1 cellular context compared by ENCODE assay signal in genomic region chr6:32176476-32177181, GRCh38.
TF ChIP-seq lines count a peak whose summit lies in the region.

No MANE protein-coding gene starts in this region.

TF ChIP-seq in HEK293, 187 proteins besides CTCF, POLR2A, EP300 and RAD21 (continued from another document and continues in another):
- TF ChIP-seq ZNF518A (tag by site-specific recombination; conservative IDR thresholded peaks at IDR 0.05; ENCODE audit: low read depth) = no peak
- no peak for TF ChIP-seq ZBTB44 (tag by site-specific recombination; IDR thresholded peaks at IDR 0.05)
- no peak for TF ChIP-seq ZNF670 (tag by site-specific recombination; IDR thresholded peaks at IDR 0.05; ENCODE audit: low read depth)
- no peak for TF ChIP-seq ZBTB49 (tag by site-specific recombination; IDR thresholded peaks at IDR 0.05; ENCODE audit: low read depth)
- TF ChIP-seq ZNF423 (tag by site-specific recombination; IDR thresholded peaks at IDR 0.05) = no peak
- TF ChIP-seq ZNF223 (tag by site-specific recombination; IDR thresholded peaks at IDR 0.05) = 0 out of 2 replicates have a peak, but pooled peaks have one; percentile 31
- peak; percentile 91 for TF ChIP-seq ZNF398 (tag by site-specific recombination; IDR thresholded peaks at IDR 0.05)
- no peak for TF ChIP-seq ZNF174 (tag by site-specific recombination; IDR thresholded peaks at IDR 0.05)
- no peak for TF ChIP-seq ZNF596 (tag by site-specific recombination; IDR thresholded peaks at IDR 0.05)
- peak; percentile 65 for TF ChIP-seq IKZF3 (tag by site-specific recombination; IDR thresholded peaks at IDR 0.05)
- no peak for TF ChIP-seq ZBTB21 (tag by site-specific recombination; IDR thresholded peaks at IDR 0.05)
- peak; percentile 4; the same call in 1 of the 2 replicates for TF ChIP-seq KLF9 (tag by site-specific recombination; IDR thresholded peaks at IDR 0.05; ENCODE audit: low read depth)
- no peak for TF ChIP-seq PBX3 (CRISPR knock-in tag; IDR thresholded peaks at IDR 0.05)
- peak; percentile 66; the same call in 1 of the 2 replicates for TF ChIP-seq ZNF639 (tag by site-specific recombination; IDR thresholded peaks at IDR 0.05)
- TF ChIP-seq YY1 (tag by site-specific recombination; IDR thresholded peaks at IDR 0.05) = no peak
- no peak for TF ChIP-seq ZSCAN5A (tag by site-specific recombination; IDR thresholded peaks at IDR 0.05)
- TF ChIP-seq MEIS1 (CRISPR knock-in tag; IDR thresholded peaks at IDR 0.05; ENCODE audit: borderline replicate concordance) = no peak
- TF ChIP-seq ZNF548 (tag by site-specific recombination; IDR thresholded peaks at IDR 0.05) = no peak
- TF ChIP-seq KLF17 (tag by site-specific recombination; IDR thresholded peaks at IDR 0.05) = peak; percentile 32
- TF ChIP-seq PRDM1 (tag by site-specific recombination; IDR thresholded peaks at IDR 0.05) = peak; percentile 95
- peak; percentile 32; the same call in 1 of the 2 replicates for TF ChIP-seq PRDM2 (tag by site-specific recombination; IDR thresholded peaks at IDR 0.05; ENCODE audit: borderline replicate concordance)
- TF ChIP-seq FEZF1 (tag by site-specific recombination; IDR thresholded peaks at IDR 0.05) = no peak
- no peak for TF ChIP-seq ZNF843 (tag by site-specific recombination; IDR thresholded peaks at IDR 0.05)
- peak; percentile 73 for TF ChIP-seq ZBTB20 (tag by site-specific recombination; IDR thresholded peaks at IDR 0.05)
- no peak for TF ChIP-seq ZNF280C (tag by site-specific recombination; IDR thresholded peaks at IDR 0.05)
- TF ChIP-seq ZNF791 (tag by site-specific recombination; IDR thresholded peaks at IDR 0.05) = no peak
- no peak for TF ChIP-seq ZNF560 (tag by site-specific recombination; IDR thresholded peaks at IDR 0.05; ENCODE audit: borderline replicate concordance)
- TF ChIP-seq ZNF311 (tag by site-specific recombination; IDR thresholded peaks at IDR 0.05; ENCODE audit: borderline replicate concordance) = no peak
